ENCODE assay signal across 13 cellular contexts in the genomic region with DNA sequence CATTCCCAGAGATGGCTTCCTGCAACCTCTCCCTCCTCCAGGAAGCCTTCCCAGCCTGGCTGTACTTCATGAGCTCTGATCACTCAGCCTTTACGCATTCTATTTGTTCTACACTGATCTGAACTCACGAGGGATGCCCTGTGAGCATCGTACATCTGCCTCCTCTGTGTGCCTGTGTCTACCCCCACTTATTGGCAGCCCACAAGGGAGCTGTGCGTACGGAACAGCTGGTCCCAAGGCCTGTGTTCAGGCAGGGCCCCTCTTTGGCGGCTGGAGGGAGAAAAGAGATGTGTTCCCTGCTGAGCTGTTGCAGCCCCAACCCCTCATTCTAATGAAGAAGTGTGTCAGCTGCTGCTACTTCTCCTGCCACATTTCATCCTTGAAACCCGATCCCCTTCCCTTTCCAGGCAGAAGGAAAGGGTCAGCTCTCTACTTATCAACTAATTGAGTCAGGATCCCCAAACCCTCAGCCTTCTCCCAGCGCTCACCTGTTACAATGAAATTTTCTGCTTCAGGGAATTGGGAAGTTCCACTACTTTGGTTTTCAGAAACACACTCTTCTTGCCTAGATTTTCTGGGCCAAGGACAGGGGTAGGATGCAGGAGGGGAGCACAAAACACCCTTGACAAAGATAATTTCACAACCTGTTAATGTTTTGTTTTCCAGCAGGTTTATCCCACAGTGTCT. TPM values are rescaled to one million over a fixed set of nuclear protein-coding genes. Genes with fewer than 3 reads are reported as not detected.
DNase-seq lines count a peak whose midpoint lies in the region; ATAC-seq and TF ChIP-seq lines count a peak whose summit lies in the region.
"Had no signal": no experiment of that assay in that cellular context is flagged by ENCODE, and none has a peak within 500 bp of the region (broad histone marks: within the 10 kb centered on the region; RNA-seq: fewer than 3 reads in every experiment).

No MANE protein-coding gene starts in this region.

- POLR2A ChIA-PET in WTC11 (lab: Charles Lee), result interaction anchor here (0.6 to 2.0 kb wide), 3 partner anchors 8 to 146 kb away, joined by 3 to 6 read pairs (median 3); no protein-coding TSS in a partner anchor

- CTCF ChIA-PET in WTC11 (lab: Charles Lee), result interaction anchor here (1.2 to 7.7 kb wide), 10 partner anchors 10 to 633 kb away, joined by 3 to 78 read pairs (median 8); no protein-coding TSS in a partner anchor

- H4K20me1 ChIP-seq in hepatocyte (ENCODE audit: insufficient read depth, poor library complexity, severe bottlenecking), result peaks cover 4% of the 10 kb centered on the region

- H3K79me2 ChIP-seq in hepatocyte, result peaks cover 5% of the 10 kb centered on the region

- no peak for ATAC-seq in WTC11
- ATAC-seq in HG03135 (IDR thresholded peaks at IDR 0.05; ENCODE audit: unreplicated experiment), result no peak
- ATAC-seq in body of pancreas, result no peak
- no peak for ATAC-seq in effector memory CD8-positive, alpha-beta T cell (replicated peaks)
- ATAC-seq: activated CD4-positive, CD25-positive, alpha-beta regulatory T cell treated with anti-CD3 and anti-CD28 coated beads, Interleukin-2, amount 50 U/mL, for 24 hours had no signal

- DNase-seq in DMS79 (lab: John Stamatoyannopoulos, UW) (peak; percentile 58), NCI-H1694 treated with DMSO at 0.1 percent for 48 hours (lab: John Stamatoyannopoulos, UW) (peak; percentile 98), WTC11 (ENCODE audit: low spot score) (peak; percentile 40), nephron progenitor cell (peak; percentile 27), hepatocyte (ENCODE audit: low spot score) (no peak), body of pancreas (no peak)
- no peak for DNase-seq in effector memory CD8-positive, alpha-beta T cell
- DNase-seq: effector CD8-positive, alpha-beta T cell; islet precursor cell had no signal

- H3K27ac Mint-ChIP-seq in WTC11, result no peak overlapping the region
- no peak overlapping the region for H3K27ac Mint-ChIP-seq in nephron progenitor cell
- no peak overlapping the region for H3K27ac Mint-ChIP-seq in effector memory CD8-positive, alpha-beta T cell
- H3K27ac Mint-ChIP-seq: activated naive CD4-positive, alpha-beta T cell treated with anti-CD3 and anti-CD28 coated beads, Interleukin-2, amount 50 U/mL, for 24 hours had no signal

- TF ChIP-seq CTCF in WTC11 (IDR thresholded peaks at IDR 0.05), result no peak
- no peak for TF ChIP-seq CTCF in nephron progenitor cell (IDR thresholded peaks at IDR 0.05)
- TF ChIP-seq CTCF in hepatocyte (IDR thresholded peaks at IDR 0.05; ENCODE audit: poor library complexity), result no peak
- no peak for TF ChIP-seq CTCF in body of pancreas (IDR thresholded peaks at IDR 0.05)

- WGBS in hepatocyte (ENCODE audit: low lambda C conversion rate, missing lambda C conversion rate), result 51% methylated on average over 8 of the region's 8 CpGs
- WGBS in body of pancreas, 2 donors, result 83 to 85% methylated on average over 8 of the region's 8 CpGs

- H3K4me1 ChIP-seq in hepatocyte (ENCODE audit: insufficient read depth) (peaks cover 22% of the 10 kb centered on the region), body of pancreas (peaks cover 31% of the 10 kb centered on the region)

- H3K4me1 Mint-ChIP-seq in WTC11, result peaks cover 20% of the 10 kb centered on the region
- peaks cover 12% of the 10 kb centered on the region for H3K4me1 Mint-ChIP-seq in nephron progenitor cell
- peaks cover 15 to 26% of the 10 kb centered on the region in 2 donors for H3K4me1 Mint-ChIP-seq in effector memory CD8-positive, alpha-beta T cell (ENCODE audit: low read depth in 2 of 2)

- H3K36me3 Mint-ChIP-seq in WTC11 (no peaks in the 10 kb centered on the region; the same call in 1 of the 2 replicates), nephron progenitor cell (ENCODE audit: low read depth) (no peaks in the 10 kb centered on the region)
- peaks cover 9% of the 10 kb centered on the region for H3K36me3 Mint-ChIP-seq in effector memory CD8-positive, alpha-beta T cell (ENCODE audit: insufficient read depth)
- H3K36me3 Mint-ChIP-seq: activated naive CD4-positive, alpha-beta T cell treated with anti-CD3 and anti-CD28 coated beads, Interleukin-2, amount 50 U/mL, for 24 hours had no signal

- peaks cover 5% of the 10 kb centered on the region for H3K27me3 Mint-ChIP-seq in WTC11 (ENCODE audit: low read depth)
- H3K27me3 Mint-ChIP-seq in nephron progenitor cell (ENCODE audit: low read depth, poor library complexity), result peaks cover 15% of the 10 kb centered on the region
- H3K27me3 Mint-ChIP-seq in effector memory CD8-positive, alpha-beta T cell, result peaks cover 25 to 27% of the 10 kb centered on the region in 2 donors

- no peak overlapping the region for H2AFZ ChIP-seq in hepatocyte

- H3K27me3 ChIP-seq in hepatocyte (peaks cover 9% of the 10 kb centered on the region), body of pancreas (no peaks in the 10 kb centered on the region)
- H3K27me3 ChIP-seq: vagina had no signal

- H3K27ac ChIP-seq in hepatocyte (no peak overlapping the region), body of pancreas (no peak overlapping the region)

- intact Hi-C loops in body of pancreas (cut with DNase I), result no loop called here

- H3K4me3 ChIP-seq in hepatocyte (no peak overlapping the region), body of pancreas (no peak overlapping the region)
- H3K4me3 ChIP-seq: vagina had no signal

- no peak for TF ChIP-seq POLR2A in body of pancreas (IDR thresholded peaks at IDR 0.05)

- H3K4me3 Mint-ChIP-seq in WTC11 (no peak overlapping the region), nephron progenitor cell (no peak overlapping the region)
- H3K4me3 Mint-ChIP-seq in effector memory CD8-positive, alpha-beta T cell, result no peak overlapping the region
- H3K4me3 Mint-ChIP-seq: activated naive CD4-positive, alpha-beta T cell treated with anti-CD3 and anti-CD28 coated beads, Interleukin-2, amount 50 U/mL, for 24 hours had no signal

- H3K9me2 ChIP-seq in hepatocyte (replicated peaks; ENCODE audit: insufficient read depth), result no peaks in the 10 kb centered on the region

- H3K9me3 ChIP-seq in hepatocyte (ENCODE audit: low read depth) (no peaks in the 10 kb centered on the region), body of pancreas (no peaks in the 10 kb centered on the region)
- H3K9me3 ChIP-seq: vagina had no signal

- no peak overlapping the region for H3K4me2 ChIP-seq in hepatocyte

- H3K9me3 Mint-ChIP-seq in WTC11, result no peaks in the 10 kb centered on the region
- H3K9me3 Mint-ChIP-seq in nephron progenitor cell, result no peaks in the 10 kb centered on the region
- H3K9me3 Mint-ChIP-seq in effector memory CD8-positive, alpha-beta T cell, result no peaks in the 10 kb centered on the region
- H3K9me3 Mint-ChIP-seq: activated naive CD4-positive, alpha-beta T cell treated with anti-CD3 and anti-CD28 coated beads, Interleukin-2, amount 50 U/mL, for 24 hours had no signal

- H3K36me3 ChIP-seq in hepatocyte (replicated peaks; ENCODE audit: insufficient read depth, low read depth) (no peaks in the 10 kb centered on the region), body of pancreas (replicated peaks in 1 of 2; ENCODE audit: insufficient read depth in 1 of 2, low read depth in 2 of 2) (no peaks in the 10 kb centered on the region)
- H3K36me3 ChIP-seq: vagina had no signal

TF ChIP-seq in WTC11, 78 proteins besides CTCF, POLR2A, EP300 and RAD21:
- TF ChIP-seq, protein P1, sequence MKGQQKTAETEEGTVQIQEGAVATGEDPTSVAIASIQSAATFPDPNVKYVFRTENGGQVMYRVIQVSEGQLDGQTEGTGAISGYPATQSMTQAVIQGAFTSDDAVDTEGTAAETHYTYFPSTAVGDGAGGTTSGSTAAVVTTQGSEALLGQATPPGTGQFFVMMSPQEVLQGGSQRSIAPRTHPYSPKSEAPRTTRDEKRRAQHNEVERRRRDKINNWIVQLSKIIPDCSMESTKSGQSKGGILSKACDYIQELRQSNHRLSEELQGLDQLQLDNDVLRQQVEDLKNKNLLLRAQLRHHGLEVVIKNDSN (CRISPR knock-in tag; IDR thresholded peaks at IDR 0.05), result peak; percentile 33; the same call in 1 of the 2 replicates
- 0 out of 2 replicates have a peak, but pooled peaks have one; percentile 64 for TF ChIP-seq TEAD1 (CRISPR knock-in tag; IDR thresholded peaks at IDR 0.05)
- TF ChIP-seq, protein P2, sequence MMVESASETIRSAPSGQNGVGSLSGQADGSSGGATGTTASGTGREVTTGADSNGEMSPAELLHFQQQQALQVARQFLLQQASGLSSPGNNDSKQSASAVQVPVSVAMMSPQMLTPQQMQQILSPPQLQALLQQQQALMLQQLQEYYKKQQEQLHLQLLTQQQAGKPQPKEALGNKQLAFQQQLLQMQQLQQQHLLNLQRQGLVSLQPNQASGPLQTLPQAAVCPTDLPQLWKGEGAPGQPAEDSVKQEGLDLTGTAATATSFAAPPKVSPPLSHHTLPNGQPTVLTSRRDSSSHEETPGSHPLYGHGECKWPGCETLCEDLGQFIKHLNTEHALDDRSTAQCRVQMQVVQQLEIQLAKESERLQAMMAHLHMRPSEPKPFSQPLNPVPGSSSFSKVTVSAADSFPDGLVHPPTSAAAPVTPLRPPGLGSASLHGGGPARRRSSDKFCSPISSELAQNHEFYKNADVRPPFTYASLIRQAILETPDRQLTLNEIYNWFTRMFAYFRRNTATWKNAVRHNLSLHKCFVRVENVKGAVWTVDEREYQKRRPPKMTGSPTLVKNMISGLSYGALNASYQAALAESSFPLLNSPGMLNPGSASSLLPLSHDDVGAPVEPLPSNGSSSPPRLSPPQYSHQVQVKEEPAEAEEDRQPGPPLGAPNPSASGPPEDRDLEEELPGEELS (CRISPR knock-in tag; IDR thresholded peaks at IDR 0.05), result no peak

RNA-seq across cellular contexts. Expression of a gene that starts 3.2 kb away (rescaled TPM):
- total RNA-seq in WTC11 (2021) (19.2 to 22.5 TPM (median 20.1 TPM) in 3 replicates), hepatocyte (0.44 and 3.2 TPM in 2 replicates), body of pancreas (1 to 10 TPM in 1 of 2 donors, not detected in 1; 1.0 TPM)
- polyA plus RNA-seq in hepatocyte, result 1.8 and 3.4 TPM in 2 replicates

RNA-seq across cellular contexts. Expression of a gene that starts 19.7 kb away (rescaled TPM):
- total RNA-seq in WTC11 (2021) (15.0 to 19.3 TPM (median 17.9 TPM) in 3 replicates), hepatocyte (19.4 and 19.5 TPM in 2 replicates), body of pancreas (10 to 100 TPM in 1 of 2 donors, 1 to 10 TPM in 1; 5.7 to 34.3 TPM)
- 6.7 and 7.7 TPM in 2 replicates for polyA plus RNA-seq in hepatocyte

Comparison
In these comparisons a context has a peak if more than half of its experiments do, and no peak if none do; other contexts are left out.
1. DNase-seq: peak in DMS79 (single experiment), NCI-H1694 treated with DMSO at 0.1 percent for 48 hours (single experiment), WTC11 (single experiment) and nephron progenitor cell (single experiment); none in hepatocyte (single experiment), body of pancreas (0 of 4) and effector memory CD8-positive, alpha-beta T cell (0 of 3).